ENCODE assay signal across 11 cellular contexts in the genomic region with DNA sequence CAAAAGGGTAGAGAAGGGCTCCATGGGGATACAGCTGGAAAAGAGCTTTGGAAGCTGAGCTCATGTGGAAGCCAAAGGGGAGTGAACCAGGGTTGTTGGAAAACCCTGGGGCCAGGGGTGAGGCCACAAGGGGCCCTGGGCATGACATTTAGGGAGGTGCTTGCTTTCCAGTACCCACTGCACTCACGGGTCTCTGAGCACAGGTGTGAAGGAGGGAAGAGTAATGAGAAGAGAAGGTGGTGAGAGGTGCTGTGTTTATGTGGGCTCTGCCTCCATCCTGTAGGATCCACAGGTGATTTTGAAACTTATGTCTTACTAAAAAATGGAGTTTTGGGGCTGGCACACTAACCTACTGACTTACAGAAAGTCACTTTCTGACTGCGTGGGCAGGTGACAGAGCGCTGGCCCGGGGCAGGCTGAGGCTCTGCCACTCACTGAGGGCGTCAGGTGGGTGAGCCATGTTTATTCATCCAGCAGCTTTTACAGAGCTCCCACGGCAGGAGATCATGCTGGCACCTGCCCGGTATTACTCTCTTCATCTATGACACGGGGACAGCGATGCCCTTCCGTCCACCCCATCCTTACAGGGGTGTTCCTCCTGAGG. TPM values are rescaled to one million over a fixed set of nuclear protein-coding genes. Genes with fewer than 3 reads are reported as not detected.
A peak's percentile ranks its signal among the peaks of the same experiment; 100 is the strongest.
DNase-seq lines count a peak whose midpoint lies in the region; ATAC-seq lines count a peak whose summit lies in the region.
"Had no signal": no experiment of that assay in that cellular context is flagged by ENCODE, and none has a peak within 500 bp of the region (broad histone marks: within the 10 kb centered on the region; RNA-seq: fewer than 3 reads in every experiment).

No MANE protein-coding gene starts in this region.

- H3K9me3 Mint-ChIP-seq in activated T-helper 2 cell treated with anti-CD3 and anti-CD28 coated beads, Interferon-gamma antibody, Interleukin-2, Interleukin-4, amounts not matched to agents 10 μg/mL and 5 μg/mL and 100 μg/mL, durations not matched to agents 14 hours and 24 hours and 36 hours = no peaks in the 10 kb centered on the region
- no peaks in the 10 kb centered on the region for H3K9me3 Mint-ChIP-seq in naive thymus-derived CD8-positive, alpha-beta T cell
- H3K9me3 Mint-ChIP-seq in stimulated activated naive CD8-positive, alpha-beta T cell treated with anti-CD3 and anti-CD28 coated beads, Interleukin-15, amount 100 ng/mL, for 72 hours = no peaks in the 10 kb centered on the region
- H3K9me3 Mint-ChIP-seq: neural progenitor cell had no signal

- ATAC-seq in naive thymus-derived CD8-positive, alpha-beta T cell = no peak
- no peak for ATAC-seq in stimulated activated naive CD8-positive, alpha-beta T cell treated with anti-CD3 and anti-CD28 coated beads, Interleukin-15, amount 100 ng/mL, for 72 hours
- no peak for ATAC-seq in HG02884 (IDR thresholded peaks at IDR 0.05; ENCODE audit: unreplicated experiment)

- peaks cover 82% of the 10 kb centered on the region for H3K4me1 Mint-ChIP-seq in activated T-helper 2 cell treated with anti-CD3 and anti-CD28 coated beads, Interferon-gamma antibody, Interleukin-2, Interleukin-4, amounts not matched to agents 10 μg/mL and 5 μg/mL and 100 μg/mL, durations not matched to agents 14 hours and 24 hours and 36 hours (ENCODE audit: low read depth)
- peaks cover 38 to 77% (median 72%) of the 10 kb centered on the region in 4 donors for H3K4me1 Mint-ChIP-seq in naive thymus-derived CD8-positive, alpha-beta T cell
- peaks cover 100% of the 10 kb centered on the region for H3K4me1 Mint-ChIP-seq in stimulated activated naive CD8-positive, alpha-beta T cell treated with anti-CD3 and anti-CD28 coated beads, Interleukin-15, amount 100 ng/mL, for 72 hours

- no peaks in the 10 kb centered on the region for H3K27me3 Mint-ChIP-seq in activated T-helper 2 cell treated with anti-CD3 and anti-CD28 coated beads, Interferon-gamma antibody, Interleukin-2, Interleukin-4, amounts not matched to agents 10 μg/mL and 5 μg/mL and 100 μg/mL, durations not matched to agents 14 hours and 24 hours and 36 hours (ENCODE audit: low read depth)
- no peaks in the 10 kb centered on the region for H3K27me3 Mint-ChIP-seq in naive thymus-derived CD8-positive, alpha-beta T cell
- H3K27me3 Mint-ChIP-seq in stimulated activated naive CD8-positive, alpha-beta T cell treated with anti-CD3 and anti-CD28 coated beads, Interleukin-15, amount 100 ng/mL, for 72 hours = no peaks in the 10 kb centered on the region

- peaks cover 14% of the 10 kb centered on the region for H3K36me3 Mint-ChIP-seq in activated T-helper 2 cell treated with anti-CD3 and anti-CD28 coated beads, Interferon-gamma antibody, Interleukin-2, Interleukin-4, amounts not matched to agents 10 μg/mL and 5 μg/mL and 100 μg/mL, durations not matched to agents 14 hours and 24 hours and 36 hours (ENCODE audit: low read depth)
- H3K36me3 Mint-ChIP-seq in naive thymus-derived CD8-positive, alpha-beta T cell = no peaks in the 10 kb centered on the region
- H3K36me3 Mint-ChIP-seq: neural progenitor cell had no signal

- DNase-seq in activated T-cell treated with anti-CD3 and anti-CD28 coated beads for 24 hours (ENCODE audit: low read depth) (peak; percentile 39), NCI-H526 treated with DMSO at 0.1 percent for 48 hours (lab: John Stamatoyannopoulos, UW) (no peak), DMS 273 (lab: John Stamatoyannopoulos, UW; ENCODE audit: unreplicated experiment) (no peak)
- DNase-seq in activated T-cell treated with anti-CD3 and anti-CD28 coated beads, Interleukin-2, amount 50 U/mL, for 1 hour = no peak
- no peak for DNase-seq in activated T-helper 2 cell treated with anti-CD3 and anti-CD28 coated beads, Interferon-gamma antibody, Interleukin-2, Interleukin-4, amounts not matched to agents 10 μg/mL and 5 μg/mL and 100 μg/mL, durations not matched to agents 14 hours and 24 hours and 36 hours (ENCODE audit: low spot score)
- peak in 1 of 10 donors; percentile 15 for DNase-seq in naive thymus-derived CD8-positive, alpha-beta T cell
- DNase-seq in stimulated activated naive CD8-positive, alpha-beta T cell treated with anti-CD3 and anti-CD28 coated beads, Interleukin-15, amount 100 ng/mL, for 72 hours = peak in 1 of 2 donors; percentile 59
- DNase-seq: foreskin melanocyte, NCI-H510A treated with DMSO at 0.1 percent for 48 hours had no signal

- POLR2A ChIA-PET in naive thymus-derived CD8-positive, alpha-beta T cell (lab: Charles Lee) = interaction anchor here (1.5 kb wide), 1 partner anchor 181 kb away, joined by 4 read pairs; the partner anchor contains the start of gene WSB1

- H3K27ac Mint-ChIP-seq in activated T-helper 2 cell treated with anti-CD3 and anti-CD28 coated beads, Interferon-gamma antibody, Interleukin-2, Interleukin-4, amounts not matched to agents 10 μg/mL and 5 μg/mL and 100 μg/mL, durations not matched to agents 14 hours and 24 hours and 36 hours = peak overlapping the region; percentile 89
- peak overlapping the region in 9 of 10 donors; percentile 3 to 90 (median 84) for H3K27ac Mint-ChIP-seq in naive thymus-derived CD8-positive, alpha-beta T cell
- peak overlapping the region; percentile 15 to 81 for H3K27ac Mint-ChIP-seq in stimulated activated naive CD8-positive, alpha-beta T cell treated with anti-CD3 and anti-CD28 coated beads, Interleukin-15, amount 100 ng/mL, for 72 hours
- H3K27ac Mint-ChIP-seq: neural progenitor cell had no signal

- peak overlapping the region; percentile 60 for H3K4me3 Mint-ChIP-seq in activated T-helper 2 cell treated with anti-CD3 and anti-CD28 coated beads, Interferon-gamma antibody, Interleukin-2, Interleukin-4, amounts not matched to agents 10 μg/mL and 5 μg/mL and 100 μg/mL, durations not matched to agents 14 hours and 24 hours and 36 hours (ENCODE audit: low read depth)
- H3K4me3 Mint-ChIP-seq in naive thymus-derived CD8-positive, alpha-beta T cell = peak overlapping the region in 6 of 10 donors; percentile 4 to 47 (median 21)
- H3K4me3 Mint-ChIP-seq in stimulated activated naive CD8-positive, alpha-beta T cell treated with anti-CD3 and anti-CD28 coated beads, Interleukin-15, amount 100 ng/mL, for 72 hours = peak overlapping the region; percentile 70 to 82
- H3K4me3 Mint-ChIP-seq: neural progenitor cell had no signal

- intact Hi-C loops in activated T-helper 2 cell treated with anti-CD3 and anti-CD28 coated beads, Interferon-gamma antibody, Interleukin-2, Interleukin-4, amounts not matched to agents 10 μg/mL and 5 μg/mL and 100 μg/mL, durations not matched to agents 14 hours and 24 hours and 36 hours (cut with micrococcal nuclease) = loop anchor here (1.0 to 2.0 kb wide), 2 partner anchors 9 to 102 kb away; no protein-coding TSS in a partner anchor

RNA-seq across cellular contexts. Expression of gene KSR1, which starts 18.9 kb away (rescaled TPM):
- total RNA-seq in activated T-helper 2 cell treated with anti-CD3 and anti-CD28 coated beads, Interferon-gamma antibody, Interleukin-2, Interleukin-4, amounts not matched to agents 10 μg/mL and 5 μg/mL and 100 μg/mL, durations not matched to agents 14 hours and 24 hours and 36 hours = 96.5 and 101 TPM in 2 replicates
- 10 to 100 TPM; 24.2 to 25.4 TPM for total RNA-seq in naive thymus-derived CD8-positive, alpha-beta T cell
- polyA plus RNA-seq in naive thymus-derived CD8-positive, alpha-beta T cell = 1 to 10 TPM in 1 of 3 donors, under 1 TPM in 2; 0.73 to 2.0 (median 0.91) TPM

Comparison
In these comparisons a context has a peak if more than half of its experiments do, and no peak if none do; other contexts are left out.
1. H3K4me3 Mint-ChIP-seq: peak in every context shown above with its lines; median percentile 76 in stimulated activated naive CD8-positive, alpha-beta T cell treated with anti-CD3 and anti-CD28 coated beads, Interleukin-15, amount 100 ng/mL, for 72 hours; 60 in activated T-helper 2 cell treated with anti-CD3 and anti-CD28 coated beads, Interferon-gamma antibody, Interleukin-2, Interleukin-4, amounts not matched to agents 10 μg/mL and 5 μg/mL and 100 μg/mL, durations not matched to agents 14 hours and 24 hours and 36 hours; 21 in naive thymus-derived CD8-positive, alpha-beta T cell.